ENCODE assay signal across 31 cellular contexts in genomic region chr7:96794063-96794462, GRCh38.
"Had no signal": no experiment of that assay in that cellular context is flagged by ENCODE, and none has a peak within 500 bp of the region (broad histone marks: within the 10 kb centered on the region; RNA-seq: fewer than 3 reads in every experiment).

No MANE protein-coding gene starts in this region.

- H3K9me3 ChIP-seq: adrenal gland, body of pancreas, MG63, SJCRH30 had no signal

- H3K4me3 ChIP-seq: adrenal gland, body of pancreas, K562, MG63, SJCRH30, SK-N-MC had no signal

- H3K27ac ChIP-seq: adrenal gland, body of pancreas, SJCRH30, SK-N-MC had no signal

- H3K36me3 ChIP-seq: adrenal gland, MG63, SJCRH30 had no signal

- DNase-seq: activated B cell treated with CpG ODN at 0.5 μM for 24 hours; activated CD4-positive, alpha-beta memory T cell treated with anti-CD3 and anti-CD28 coated beads for 36 hours; activated CD4-positive, alpha-beta T cell treated with anti-CD3 and anti-CD28 coated beads for 4 hours; activated CD4-positive, alpha-beta T cell treated with anti-CD3 and anti-CD28 coated beads, Interleukin-2, amount 50 U/mL, for 1 hour; activated CD4-positive, CD25-positive, alpha-beta regulatory T cell treated with anti-CD3 and anti-CD28 coated beads, Interleukin-2, amount 50 U/mL, for 72 hours; activated CD8-positive, alpha-beta memory T cell treated with anti-CD3 and anti-CD28 coated beads, Interleukin-2, amount 50 U/mL, for 4 hours; activated gamma-delta T cell treated with Interleukin-2 at 50 U/mL for 16 hours; activated naive CD4-positive, alpha-beta T cell treated with anti-CD3 and anti-CD28 coated beads for 36 hours; activated T-cell treated with anti-CD3 and anti-CD28 coated beads for 4 hours; activated T-cell treated with anti-CD3 and anti-CD28 coated beads, Interleukin-2, amount 50 U/mL, for 4 hours; adrenal gland; body of pancreas; caudate nucleus; IMR-90; MG63; NCI-H1048; NCI-H1105 treated with DMSO at 0.1 percent for 48 hours; NCI-H1436; NCI-H1694; NCI-H1930; NCI-H510A; NCI-H526; NCI-H774; OCI-M1; SHP77; SJCRH30; T1000 had no signal

- H3K27me3 ChIP-seq: adrenal gland, body of pancreas, MG63, SJCRH30 had no signal

- H3K4me1 ChIP-seq: adrenal gland, body of pancreas, SJCRH30 had no signal

- ATAC-seq: activated naive CD4-positive, alpha-beta T cell treated with anti-CD3 and anti-CD28 coated beads, Interleukin-2, amount 50 U/mL, for 72 hours; activated T-cell treated with anti-CD3 and anti-CD28 coated beads, Interleukin-2, amount 50 U/mL, for 4 hours; body of pancreas; K562; Panc1 had no signal
